In the genomic region with DNA sequence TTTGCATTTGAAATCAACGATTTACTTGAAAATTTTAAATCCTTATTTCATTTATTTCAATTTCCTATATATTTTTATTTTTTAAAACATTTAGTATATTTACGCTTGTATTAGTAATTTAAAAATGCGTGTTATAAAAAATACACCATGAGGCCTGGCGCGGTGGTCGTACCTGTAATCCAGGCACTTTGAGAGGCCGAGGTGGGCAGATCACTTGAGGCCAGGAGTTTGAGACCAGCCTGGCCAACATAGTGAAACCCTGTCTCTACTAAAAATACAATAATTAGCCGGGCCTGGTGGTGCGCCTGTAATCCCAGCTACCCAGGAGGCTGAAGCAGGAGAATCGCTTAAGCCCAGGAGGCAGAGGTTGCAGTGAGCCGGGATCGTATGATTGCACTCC, we compare ENCODE assay signal across 3 cellular contexts. TPM values are rescaled to one million over a fixed set of nuclear protein-coding genes. Genes with fewer than 3 reads are reported as not detected.
"Had no signal": no experiment of that assay in that cellular context is flagged by ENCODE, and none has a peak within 500 bp of the region (broad histone marks: within the 10 kb centered on the region; RNA-seq: fewer than 3 reads in every experiment).

No MANE protein-coding gene starts in this region.

RNA-seq across cellular contexts. Expression of gene MSRB3, which starts 36.8 kb away (rescaled TPM):
- total RNA-seq: HT-29 had no signal
- polyA plus RNA-seq: IgD-negative memory B cell, K562 had no signal
